8 cellular contexts compared by ENCODE assay signal in the genomic region with DNA sequence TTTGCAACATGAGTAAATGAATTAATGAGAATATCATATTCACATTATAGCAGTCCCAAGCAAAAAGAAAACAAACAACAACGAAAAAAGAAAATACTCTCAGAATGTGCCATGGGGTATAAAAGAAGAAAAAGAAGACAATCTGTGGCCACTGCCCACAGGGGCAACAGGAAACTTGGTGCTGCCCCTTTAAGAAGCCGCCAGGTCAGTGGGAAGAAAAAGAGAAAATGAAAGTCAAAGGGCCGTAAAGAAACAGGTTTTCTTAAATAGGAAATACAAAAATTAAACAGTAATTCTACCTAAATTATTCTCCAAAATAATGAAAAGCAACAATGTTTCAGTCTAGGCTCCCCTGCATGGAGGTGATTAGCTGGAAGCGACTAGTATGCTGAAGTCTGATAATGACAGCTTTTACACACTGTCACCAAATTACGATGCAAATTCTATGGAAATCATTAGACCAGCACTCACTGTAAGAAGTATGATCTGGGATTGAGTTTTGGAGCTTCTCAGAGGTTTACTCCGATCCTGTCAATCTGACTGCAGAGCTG. TPM values are rescaled to one million over a fixed set of nuclear protein-coding genes. Genes with fewer than 3 reads are reported as not detected.
DNase-seq lines count a peak whose midpoint lies in the region; ATAC-seq and TF ChIP-seq lines count a peak whose summit lies in the region.

No MANE protein-coding gene starts in this region.

- no peak overlapping the region for H2BK15ac ChIP-seq in mesenchymal stem cell (ENCODE audit: low read depth, poor library complexity, severe bottlenecking)

- H4K8ac ChIP-seq in mesenchymal stem cell (ENCODE audit: low read length), result peak overlapping the region; percentile 66

- peaks cover 0 to 2% of the 10 kb centered on the region in 2 experiments for H3K36me3 ChIP-seq in mesenchymal stem cell (ENCODE audit: control insufficient read depth in 1 of 2, insufficient read depth in 2 of 2, low read depth in 1 of 2, low read length in 2 of 2)

- no peaks in the 10 kb centered on the region for H3K36me3 Mint-ChIP-seq in activated naive CD4-positive, alpha-beta T cell treated with anti-CD3 and anti-CD28 coated beads, Interleukin-2, amount 50 U/mL, for 72 hours
- H3K36me3 Mint-ChIP-seq in chondrocyte (ENCODE audit: low read depth), result no peaks in the 10 kb centered on the region

- peaks cover 39% of the 10 kb centered on the region for H3K79me1 ChIP-seq in mesenchymal stem cell (replicated peaks; ENCODE audit: low read length, poor library complexity, severe bottlenecking)

- DNase-seq in GM13977 (ENCODE audit: low spot score), result peak; percentile 64
- no peak for DNase-seq in activated naive CD4-positive, alpha-beta T cell treated with anti-CD3 and anti-CD28 coated beads, Interleukin-2, amount 50 U/mL, for 72 hours (ENCODE audit: low spot score in 2 of 2)
- DNase-seq in mesenchymal stem cell, result no peak
- DNase-seq in ecto neural progenitor cell (ENCODE audit: low spot score), result no peak
- DNase-seq in chondrocyte (ENCODE audit: low spot score), result no peak
- no peak for DNase-seq in COR-L47 (lab: John Stamatoyannopoulos, UW)
- no peak for DNase-seq in stimulated activated CD4-positive, alpha-beta T cell treated with anti-CD3 and anti-CD28 coated beads, Interleukin-2, amount 100 ng/mL, for 48 hours

- TF ChIP-seq CTCF in GM13977 (IDR thresholded peaks at IDR 0.05; ENCODE audit: extremely low read depth, insufficient read depth, missing control alignments) (no peak), chondrocyte (IDR thresholded peaks at IDR 0.05) (no peak)

- H3K4me3 Mint-ChIP-seq in chondrocyte (ENCODE audit: unreplicated experiment), result no peak overlapping the region

- H2BK120ac ChIP-seq in mesenchymal stem cell (ENCODE audit: low read depth, low read length), result no peak overlapping the region

- no peak overlapping the region for H3K23ac ChIP-seq in mesenchymal stem cell (ENCODE audit: low read length in 2 of 2)

- peak overlapping the region; percentile 69 for H3K4me2 ChIP-seq in mesenchymal stem cell (ENCODE audit: low read length, poor library complexity, severe bottlenecking)

- no peak overlapping the region for H3K14ac ChIP-seq in mesenchymal stem cell (ENCODE audit: low read length in 2 of 2)

- H2BK5ac ChIP-seq in mesenchymal stem cell (ENCODE audit: low read depth, low read length, poor library complexity, severe bottlenecking), result no peak overlapping the region

- H3K9me3 ChIP-seq in mesenchymal stem cell (ENCODE audit: control insufficient read depth, low read length), result no peaks in the 10 kb centered on the region

- peak overlapping the region; percentile 82 for H3K9ac ChIP-seq in mesenchymal stem cell (ENCODE audit: low read length)

- H3K27ac Mint-ChIP-seq in activated naive CD4-positive, alpha-beta T cell treated with anti-CD3 and anti-CD28 coated beads, Interleukin-2, amount 50 U/mL, for 72 hours, result peak overlapping the region; percentile 53 to 78
- H3K27ac Mint-ChIP-seq in chondrocyte (ENCODE audit: unreplicated experiment), result no peak overlapping the region

- WGBS in mesenchymal stem cell, result 95% methylated on average over 4 of the region's 6 CpGs

- H3K4me1 Mint-ChIP-seq in chondrocyte (ENCODE audit: low read depth), result peaks cover 10% of the 10 kb centered on the region

- H2AFZ ChIP-seq in mesenchymal stem cell (ENCODE audit: low read depth, low read length), result no peak overlapping the region

- H2AK5ac ChIP-seq in mesenchymal stem cell (ENCODE audit: low read length, severe bottlenecking), result peak overlapping the region; percentile 7

- H3K4me1 ChIP-seq in mesenchymal stem cell (ENCODE audit: control insufficient read depth, insufficient read depth, low read depth, low read length), result peaks cover 6% of the 10 kb centered on the region

- peak; percentile 53 for ATAC-seq in HG02981 (IDR thresholded peaks at IDR 0.05; ENCODE audit: unreplicated experiment)
- ATAC-seq in activated naive CD4-positive, alpha-beta T cell treated with anti-CD3 and anti-CD28 coated beads, Interleukin-2, amount 50 U/mL, for 72 hours, result peak in 1 of 2 donors; percentile 44

- in situ Hi-C loops in GM13977 (cut with MboI; ENCODE audit: low pct_unique_long_range_greater_than_20kb, low sequenced_read_pairs, unreplicated experiment), result no loop called here

- no peaks in the 10 kb centered on the region for H3K27me3 ChIP-seq in mesenchymal stem cell (ENCODE audit: control insufficient read depth in 1 of 2, insufficient read depth in 1 of 2, low read length in 2 of 2)

- no peaks in the 10 kb centered on the region for H3K9me3 Mint-ChIP-seq in activated naive CD4-positive, alpha-beta T cell treated with anti-CD3 and anti-CD28 coated beads, Interleukin-2, amount 50 U/mL, for 72 hours
- H3K9me3 Mint-ChIP-seq in chondrocyte (ENCODE audit: low read depth), result no peaks in the 10 kb centered on the region

- no peak overlapping the region for H4K91ac ChIP-seq in mesenchymal stem cell (ENCODE audit: low read length)

- H3K4ac ChIP-seq in mesenchymal stem cell (ENCODE audit: low read depth in 1 of 2, low read length in 2 of 2), result no peak overlapping the region

- H2BK12ac ChIP-seq in mesenchymal stem cell (ENCODE audit: low read length in 2 of 2), result no peak overlapping the region

- no peaks in the 10 kb centered on the region for H3K27me3 Mint-ChIP-seq in chondrocyte (ENCODE audit: low read depth)

- no peak overlapping the region for H3K18ac ChIP-seq in mesenchymal stem cell (ENCODE audit: low read depth in 1 of 2, low read length in 2 of 2)

- H3K4me3 ChIP-seq in mesenchymal stem cell (ENCODE audit: insufficient read depth in 1 of 2, low read depth in 1 of 2, low read length in 2 of 2), result peak overlapping the region in 1 of 2 experiments; percentile 77

- no peak overlapping the region for H3K27ac ChIP-seq in mesenchymal stem cell (ENCODE audit: low read length, poor library complexity, severe bottlenecking)

RNA-seq across cellular contexts. Expression of a gene that starts 23.6 kb away (rescaled TPM):
- total RNA-seq in activated naive CD4-positive, alpha-beta T cell treated with anti-CD3 and anti-CD28 coated beads, Interleukin-2, amount 50 U/mL, for 72 hours, result 10 to 100 TPM; 23.9 to 37.6 TPM
- polyA plus RNA-seq in mesenchymal stem cell (2013, experiment 1 of 2), result 6.9 TPM
- 7.6 TPM for polyA plus RNA-seq in mesenchymal stem cell (2013, experiment 2 of 2)
- total RNA-seq in chondrocyte, result 34.0 to 35.6 TPM (median 34.3 TPM) in 3 replicates
